Comparison of ENCODE assay signal across 13 cellular contexts in genomic region chr6:166361080-166361429, GRCh38. TPM values are rescaled to one million over a fixed set of nuclear protein-coding genes. Genes with fewer than 3 reads are reported as not detected.
DNase-seq lines count a peak whose midpoint lies in the region; ATAC-seq and TF ChIP-seq lines count a peak whose summit lies in the region.
"Had no signal": no experiment of that assay in that cellular context is flagged by ENCODE, and none has a peak within 500 bp of the region (broad histone marks: within the 10 kb centered on the region; RNA-seq: fewer than 3 reads in every experiment).

No MANE protein-coding gene starts in this region.

- no peaks in the 10 kb centered on the region for H3K9me3 ChIP-seq in lung (ENCODE audit: control insufficient read depth in 2 of 2, insufficient read depth in 1 of 2, low read length in 1 of 2)
- H3K9me3 ChIP-seq in stomach, result no peaks in the 10 kb centered on the region
- H3K9me3 ChIP-seq: thyroid gland had no signal

- H3K4me3 ChIP-seq in lung, result no peak overlapping the region
- H3K4me3 ChIP-seq in stomach, result no peak overlapping the region
- H3K4me3 ChIP-seq: thyroid gland had no signal

- H3K4me1 ChIP-seq in lung (ENCODE audit: control insufficient read depth in 2 of 2, insufficient read depth in 2 of 2, low read length in 2 of 2), result peaks cover 0 to 10% of the 10 kb centered on the region in 2 donors
- H3K4me1 ChIP-seq in stomach, result peaks cover 0 to 9% (median 0%) of the 10 kb centered on the region in 4 donors
- H3K4me1 ChIP-seq: thyroid gland had no signal

- WGBS in lung, 2 donors, result 35 to 72% methylated on average over 3 of the region's 3 CpGs
- 77 to 93% (median 89%) methylated on average over 3 of the region's 3 CpGs for WGBS in stomach, 5 donors

- TF ChIP-seq CTCF in lung (IDR thresholded peaks at IDR 0.05; ENCODE audit: control extremely low read depth, extremely low read depth) (no peak), stomach (IDR thresholded peaks at IDR 0.05) (no peak)

- no peak for TF ChIP-seq EP300 in stomach (IDR thresholded peaks at IDR 0.05)

- H3K27me3 ChIP-seq in lung (ENCODE audit: control insufficient read depth, insufficient read depth) (no peaks in the 10 kb centered on the region), stomach (no peaks in the 10 kb centered on the region)
- H3K27me3 ChIP-seq: thyroid gland had no signal

- no peak for ATAC-seq in lung (ENCODE audit: insufficient read depth, low FRiP score)
- ATAC-seq in GM18517 (IDR thresholded peaks at IDR 0.05; ENCODE audit: unreplicated experiment), result no peak
- no peak for ATAC-seq in HG03469 (IDR thresholded peaks at IDR 0.05; ENCODE audit: unreplicated experiment)
- ATAC-seq: Panc1 had no signal

- DNase-seq in AML-193 (lab: John Stamatoyannopoulos, UW), result peak; percentile 82 to 88
- DNase-seq in NOMO-1 (lab: John Stamatoyannopoulos, UW; ENCODE audit: unreplicated experiment in 2 of 2), result peak; percentile 67 to 84
- DNase-seq in dermis microvascular lymphatic vessel endothelial cell (ENCODE audit: low read depth in 2 of 2), result peak; percentile 24 to 64
- peak; percentile 35 for DNase-seq in lung (ENCODE audit: low spot score)
- DNase-seq in NCI-H1092 (lab: John Stamatoyannopoulos, UW), result no peak
- no peak for DNase-seq in stomach
- DNase-seq: amygdala; effector CD4-positive, alpha-beta T cell; KG1; thyroid gland had no signal

- intact Hi-C loops in stomach (cut with DNase I; ENCODE audit: low total_unique reads), result no loop called here

- H3K36me3 ChIP-seq in lung (ENCODE audit: control insufficient read depth in 2 of 2, insufficient read depth in 2 of 2, low read length in 2 of 2) (peaks cover 3 to 16% of the 10 kb centered on the region in 2 donors), stomach (peaks cover 13 to 40% (median 34%) of the 10 kb centered on the region in 4 donors)

- H3K27ac ChIP-seq in lung (ENCODE audit: low read depth in 1 of 2, low read length in 1 of 2) (no peak overlapping the region), stomach (no peak overlapping the region)
- H3K27ac ChIP-seq: thyroid gland had no signal

- no peak for TF ChIP-seq POLR2A in stomach (IDR thresholded peaks at IDR 0.05)

RNA-seq across cellular contexts. Expression of gene SFT2D1, which starts 18.7 kb away (rescaled TPM):
- total RNA-seq in dermis microvascular lymphatic vessel endothelial cell (18.7 and 20.7 TPM in 2 replicates), lung (10 to 100 TPM; 40.8 to 47.0 TPM), stomach (10 to 100 TPM in 3 of 5 donors, 1 to 10 TPM in 2; 4.7 to 96.8 (median 44.6) TPM)
- polyA plus RNA-seq in lung (10 to 100 TPM; 70.5 to 81.2 TPM), stomach (10 to 100 TPM; 37.7 to 59.3 (median 44.4) TPM)

RNA-seq across cellular contexts. Expression of gene MPC1, which starts 21.7 kb away (rescaled TPM):
- total RNA-seq in dermis microvascular lymphatic vessel endothelial cell (15.4 and 15.8 TPM in 2 replicates), lung (10 to 100 TPM; 30.1 to 60.8 TPM), stomach (100 to 1,000 TPM in 1 of 5 donors, 10 to 100 TPM in 4; 48.4 to 120 (median 88.1) TPM)
- polyA plus RNA-seq in lung (100 to 1,000 TPM in 1 of 2 donors, 10 to 100 TPM in 1; 52.3 to 103 TPM), stomach (100 to 1,000 TPM in 2 of 3 donors, 10 to 100 TPM in 1; 64.7 to 188 (median 155) TPM)

RNA-seq across cellular contexts. Expression of gene PRR18, which starts 52.9 kb away (rescaled TPM):
- not detected in 2 replicates for total RNA-seq in dermis microvascular lymphatic vessel endothelial cell
- total RNA-seq in lung, result 1 to 10 TPM; 1.3 to 2.9 TPM
- polyA plus RNA-seq in lung, result under 1 TPM; 0.33 to 0.49 TPM
- under 1 TPM in 1 of 5 donors, not detected in 4; 0.18 TPM for total RNA-seq in stomach
- not detected for polyA plus RNA-seq in stomach

Comparison
In these comparisons a context has a peak if more than half of its experiments do, and no peak if none do; other contexts are left out.
1. DNase-seq: peak in AML-193 (2 of 2), NOMO-1 (2 of 2), dermis microvascular lymphatic vessel endothelial cell (2 of 2) and lung (single experiment); none in NCI-H1092 (single experiment) and stomach (single experiment).